Comparison of ENCODE assay signal across 24 cellular contexts in the genomic region with DNA sequence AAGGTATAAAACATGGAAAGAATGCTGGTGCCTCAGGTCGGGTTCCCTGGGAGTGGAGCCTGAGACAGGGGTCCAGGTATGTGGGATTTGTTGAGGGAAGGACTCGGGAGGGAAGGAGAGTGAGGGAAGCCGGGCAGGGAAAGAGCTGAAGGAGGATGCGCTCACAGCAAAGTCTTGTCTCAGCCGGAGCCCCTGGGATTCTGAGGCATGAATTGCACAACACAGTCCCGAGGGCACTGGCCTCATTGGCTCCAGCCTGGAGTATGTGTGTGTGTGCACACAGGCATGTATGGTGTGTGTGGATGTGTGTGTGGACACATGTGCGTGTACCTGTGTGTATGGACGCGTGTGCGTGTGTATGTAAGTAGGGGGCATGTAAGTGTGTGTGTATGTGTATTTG.
"Had no signal": no experiment of that assay in that cellular context is flagged by ENCODE, and none has a peak within 500 bp of the region (broad histone marks: within the 10 kb centered on the region; RNA-seq: fewer than 3 reads in every experiment).

No MANE protein-coding gene starts in this region.

- H3K4me1 Mint-ChIP-seq: activated CD4-positive, alpha-beta memory T cell treated with anti-CD3 and anti-CD28 coated beads, Interleukin-2, amount 10 ng/mL, durations not matched to agents 7 days and 5 days; activated naive CD4-positive, alpha-beta T cell treated with anti-CD3 and anti-CD28 coated beads, Interleukin-2, amount 50 U/mL, for 24 hours; activated naive CD8-positive, alpha-beta T cell treated with anti-CD3 and anti-CD28 coated beads, Interleukin-2, amount 50 U/mL, for 24 hours had no signal

- H3K27me3 ChIP-seq: gastrocnemius medialis, pancreas, spleen, upper lobe of left lung, vagina had no signal

- H3K9me3 ChIP-seq: gastrocnemius medialis, pancreas, psoas muscle, spleen, upper lobe of left lung, vagina had no signal

- H3K36me3 Mint-ChIP-seq: activated naive CD4-positive, alpha-beta T cell treated with anti-CD3 and anti-CD28 coated beads, Interleukin-2, amount 50 U/mL, for 24 hours had no signal

- ATAC-seq: activated naive CD8-positive, alpha-beta T cell treated with anti-CD3 and anti-CD28 coated beads, Interleukin-2, amount 50 U/mL, for 24 hours; gastrocnemius medialis; left ventricle myocardium superior; pancreas; psoas muscle had no signal

- H3K4me3 Mint-ChIP-seq: activated CD4-positive, alpha-beta memory T cell treated with anti-CD3 and anti-CD28 coated beads, Interleukin-2, amount 10 ng/mL, durations not matched to agents 7 days and 5 days; activated naive CD4-positive, alpha-beta T cell treated with anti-CD3 and anti-CD28 coated beads, Interleukin-2, amount 50 U/mL, for 24 hours; activated naive CD8-positive, alpha-beta T cell treated with anti-CD3 and anti-CD28 coated beads, Interleukin-2, amount 50 U/mL, for 24 hours; dendritic cell treated with granulocyte-macrophage colony-stimulating factor and Interleukin-4, amounts not matched to agents 40 ng/mL and 50 ng/mL, for 4 days; nephron; stimulated activated naive CD8-positive, alpha-beta T cell treated with anti-CD3 and anti-CD28 coated beads, Interleukin-15, Interleukin-2, amounts not matched to agents 100 ng/mL and 50 ng/mL, for 24 hours; T-helper 1 cell treated with Interleukin-12 subunit alpha and Interleukin-12 subunit beta and Interleukin-4 antibody, amounts not matched to agents 30 μg/mL and 1 μg/mL, for 36 hours had no signal

- H3K36me3 ChIP-seq: gastrocnemius medialis, pancreas, upper lobe of left lung, vagina had no signal

- H3K9me3 Mint-ChIP-seq: activated CD4-positive, alpha-beta memory T cell treated with anti-CD3 and anti-CD28 coated beads, Interleukin-2, amount 10 ng/mL, durations not matched to agents 7 days and 5 days; activated naive CD4-positive, alpha-beta T cell treated with anti-CD3 and anti-CD28 coated beads, Interleukin-2, amount 50 U/mL, for 24 hours; activated naive CD8-positive, alpha-beta T cell treated with anti-CD3 and anti-CD28 coated beads, Interleukin-2, amount 50 U/mL, for 24 hours; activated T-helper 2 cell treated with anti-CD3 and anti-CD28 coated beads, Interferon-gamma antibody, Interleukin-2, Interleukin-4, amounts not matched to agents 10 μg/mL and 5 μg/mL and 100 μg/mL, durations not matched to agents 14 hours and 24 hours and 36 hours; dendritic cell treated with granulocyte-macrophage colony-stimulating factor and Interleukin-4, amounts not matched to agents 40 ng/mL and 50 ng/mL, for 4 days; nephron; stimulated activated naive CD8-positive, alpha-beta T cell treated with anti-CD3 and anti-CD28 coated beads, Interleukin-15, Interleukin-2, amounts not matched to agents 100 ng/mL and 50 ng/mL, for 24 hours; T-helper 1 cell treated with Interleukin-12 subunit alpha and Interleukin-12 subunit beta and Interleukin-4 antibody, amounts not matched to agents 30 μg/mL and 1 μg/mL, for 36 hours had no signal

- H3K27ac Mint-ChIP-seq: activated CD4-positive, alpha-beta memory T cell treated with anti-CD3 and anti-CD28 coated beads, Interleukin-2, amount 10 ng/mL, durations not matched to agents 7 days and 5 days; activated naive CD4-positive, alpha-beta T cell treated with anti-CD3 and anti-CD28 coated beads, Interleukin-2, amount 50 U/mL, for 24 hours; activated naive CD8-positive, alpha-beta T cell treated with anti-CD3 and anti-CD28 coated beads, Interleukin-2, amount 50 U/mL, for 24 hours; activated T-helper 2 cell treated with anti-CD3 and anti-CD28 coated beads, Interferon-gamma antibody, Interleukin-2, Interleukin-4, amounts not matched to agents 10 μg/mL and 5 μg/mL and 100 μg/mL, durations not matched to agents 14 hours and 24 hours and 36 hours; dendritic cell treated with granulocyte-macrophage colony-stimulating factor and Interleukin-4, amounts not matched to agents 40 ng/mL and 50 ng/mL, for 4 days; nephron; stimulated activated naive CD8-positive, alpha-beta T cell treated with anti-CD3 and anti-CD28 coated beads, Interleukin-15, Interleukin-2, amounts not matched to agents 100 ng/mL and 50 ng/mL, for 24 hours; T-helper 1 cell treated with Interleukin-12 subunit alpha and Interleukin-12 subunit beta and Interleukin-4 antibody, amounts not matched to agents 30 μg/mL and 1 μg/mL, for 36 hours had no signal

- DNase-seq: activated CD4-positive, alpha-beta memory T cell treated with anti-CD3 and anti-CD28 coated beads, Interleukin-2, amount 10 ng/mL, durations not matched to agents 7 days and 5 days; activated CD4-positive, alpha-beta T cell treated with anti-CD3 and anti-CD28 coated beads for 4 hours; activated naive CD8-positive, alpha-beta T cell treated with anti-CD3 and anti-CD28 coated beads, Interleukin-2, amount 50 U/mL, for 24 hours; activated T-cell treated with anti-CD3 and anti-CD28 coated beads, Interleukin-2, amount 50 U/mL, for 48 hours; amygdala; central memory CD4-positive, alpha-beta T cell; effector CD4-positive, alpha-beta T cell; gastrocnemius medialis; glutamatergic neuron; left ventricle myocardium superior; pancreas; psoas muscle; spleen; stimulated activated CD4-positive, alpha-beta T cell treated with anti-CD3 and anti-CD28 coated beads, Interleukin-2, amount 100 ng/mL, for 48 hours; SW 1271; T-helper 9 cell; upper lobe of left lung had no signal

- H3K27me3 Mint-ChIP-seq: activated CD4-positive, alpha-beta memory T cell treated with anti-CD3 and anti-CD28 coated beads, Interleukin-2, amount 10 ng/mL, durations not matched to agents 7 days and 5 days; activated naive CD4-positive, alpha-beta T cell treated with anti-CD3 and anti-CD28 coated beads, Interleukin-2, amount 50 U/mL, for 24 hours; activated naive CD8-positive, alpha-beta T cell treated with anti-CD3 and anti-CD28 coated beads, Interleukin-2, amount 50 U/mL, for 24 hours; dendritic cell treated with granulocyte-macrophage colony-stimulating factor and Interleukin-4, amounts not matched to agents 40 ng/mL and 50 ng/mL, for 4 days; stimulated activated naive CD8-positive, alpha-beta T cell treated with anti-CD3 and anti-CD28 coated beads, Interleukin-15, Interleukin-2, amounts not matched to agents 100 ng/mL and 50 ng/mL, for 24 hours had no signal

- H3K4me1 ChIP-seq: gastrocnemius medialis, pancreas, psoas muscle, upper lobe of left lung, vagina had no signal

- H3K4me3 ChIP-seq: gastrocnemius medialis, pancreas, psoas muscle, spleen, upper lobe of left lung, vagina had no signal
